8 cellular contexts compared by ENCODE assay signal in genomic region chr14:29016050-29016900, GRCh38.
DNase-seq lines count a peak whose midpoint lies in the region; ATAC-seq and TF ChIP-seq lines count a peak whose summit lies in the region.

No MANE protein-coding gene starts in this region.

- no peaks in the 10 kb centered on the region for H3K27me3 ChIP-seq in right cardiac atrium (ENCODE audit: control insufficient read depth, insufficient read depth)

- no peak overlapping the region for H3K27ac ChIP-seq in right cardiac atrium (ENCODE audit: low read length)

- ATAC-seq in SK-N-SH treated with all-trans-retinoic acid at 6 μM for 48 hours (peak; percentile 74), right cardiac atrium (no peak)

- no peaks in the 10 kb centered on the region for H3K4me1 Mint-ChIP-seq in type B pancreatic cell (ENCODE audit: unreplicated experiment)

- 36% methylated on average over 10 of the region's 10 CpGs for WGBS in right cardiac atrium

- no peaks in the 10 kb centered on the region for H3K27me3 Mint-ChIP-seq in type B pancreatic cell

- DNase-seq in SIG-M5 treated with dmso at 0.1 percent for 504 hours (lab: John Stamatoyannopoulos, UW; ENCODE audit: unreplicated experiment) = peak; percentile 1
- no peak for DNase-seq in SIG-M5 (lab: John Stamatoyannopoulos, UW)
- DNase-seq in HT1080 (ENCODE audit: low read depth) = peak; percentile 43
- peak in 2 of 3 donors; percentile 14 to 52 for DNase-seq in right cardiac atrium
- DNase-seq in type B pancreatic cell (ENCODE audit: extremely low spot score, unreplicated experiment) = no peak
- no peak for DNase-seq in NCI-H510A (lab: John Stamatoyannopoulos, UW)
- DNase-seq in DMS114 treated with DMSO at 0.1 percent for 48 hours (lab: John Stamatoyannopoulos, UW; ENCODE audit: unreplicated experiment) = no peak

- H3K9me3 Mint-ChIP-seq in type B pancreatic cell = no peaks in the 10 kb centered on the region

- no peaks in the 10 kb centered on the region for H3K4me1 ChIP-seq in right cardiac atrium (ENCODE audit: control insufficient read depth, insufficient read depth, low read length)

- no peak overlapping the region for H3K27ac Mint-ChIP-seq in type B pancreatic cell

- TF ChIP-seq CTCF in type B pancreatic cell (conservative IDR thresholded peaks at IDR 0.05) = peak; percentile 76

- H3K9me3 ChIP-seq in right cardiac atrium (ENCODE audit: control insufficient read depth, low read length) = no peaks in the 10 kb centered on the region

- H3K4me3 ChIP-seq in right cardiac atrium (ENCODE audit: low read length) = no peak overlapping the region

- H3K4me3 Mint-ChIP-seq in type B pancreatic cell = no peak overlapping the region

- intact Hi-C loops in right cardiac atrium (cut with DNase I) = no loop called here

- no peaks in the 10 kb centered on the region for H3K36me3 Mint-ChIP-seq in type B pancreatic cell

TF ChIP-seq in SK-N-SH treated with all-trans-retinoic acid at 6 μM for 48 hours, 23 proteins besides CTCF, POLR2A, EP300 and RAD21:
- TF ChIP-seq BACH2 (CRISPR knock-in tag; IDR thresholded peaks at IDR 0.05; ENCODE audit: borderline replicate concordance) (no peak), GLIS3 (CRISPR knock-in tag; IDR thresholded peaks at IDR 0.05) (no peak), ISL1 (CRISPR knock-in tag; IDR thresholded peaks at IDR 0.05) (no peak), ZNF70 (CRISPR knock-in tag; IDR thresholded peaks at IDR 0.05) (no peak), ZFP3 (CRISPR knock-in tag; IDR thresholded peaks at IDR 0.05) (no peak), TCF4 (CRISPR knock-in tag; IDR thresholded peaks at IDR 0.05; ENCODE audit: borderline replicate concordance) (no peak), ZNF8 (CRISPR knock-in tag; IDR thresholded peaks at IDR 0.05) (no peak), TOX (CRISPR knock-in tag; IDR thresholded peaks at IDR 0.05; ENCODE audit: borderline replicate concordance) (no peak), ZC3H10 (CRISPR knock-in tag; IDR thresholded peaks at IDR 0.05) (no peak), POU6F1 (CRISPR knock-in tag; IDR thresholded peaks at IDR 0.05; ENCODE audit: borderline replicate concordance, low read depth) (no peak), SNAI2 (CRISPR knock-in tag; IDR thresholded peaks at IDR 0.05) (no peak)
- TF ChIP-seq, protein P1, sequence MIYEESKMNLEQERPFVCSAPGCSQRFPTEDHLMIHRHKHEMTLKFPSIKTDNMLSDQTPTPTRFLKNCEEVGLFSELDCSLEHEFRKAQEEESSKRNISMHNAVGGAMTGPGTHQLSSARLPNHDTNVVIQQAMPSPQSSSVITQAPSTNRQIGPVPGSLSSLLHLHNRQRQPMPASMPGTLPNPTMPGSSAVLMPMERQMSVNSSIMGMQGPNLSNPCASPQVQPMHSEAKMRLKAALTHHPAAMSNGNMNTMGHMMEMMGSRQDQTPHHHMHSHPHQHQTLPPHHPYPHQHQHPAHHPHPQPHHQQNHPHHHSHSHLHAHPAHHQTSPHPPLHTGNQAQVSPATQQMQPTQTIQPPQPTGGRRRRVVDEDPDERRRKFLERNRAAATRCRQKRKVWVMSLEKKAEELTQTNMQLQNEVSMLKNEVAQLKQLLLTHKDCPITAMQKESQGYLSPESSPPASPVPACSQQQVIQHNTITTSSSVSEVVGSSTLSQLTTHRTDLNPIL (CRISPR knock-in tag; IDR thresholded peaks at IDR 0.05; ENCODE audit: low read depth) = no peak
- TF ChIP-seq, protein P2, sequence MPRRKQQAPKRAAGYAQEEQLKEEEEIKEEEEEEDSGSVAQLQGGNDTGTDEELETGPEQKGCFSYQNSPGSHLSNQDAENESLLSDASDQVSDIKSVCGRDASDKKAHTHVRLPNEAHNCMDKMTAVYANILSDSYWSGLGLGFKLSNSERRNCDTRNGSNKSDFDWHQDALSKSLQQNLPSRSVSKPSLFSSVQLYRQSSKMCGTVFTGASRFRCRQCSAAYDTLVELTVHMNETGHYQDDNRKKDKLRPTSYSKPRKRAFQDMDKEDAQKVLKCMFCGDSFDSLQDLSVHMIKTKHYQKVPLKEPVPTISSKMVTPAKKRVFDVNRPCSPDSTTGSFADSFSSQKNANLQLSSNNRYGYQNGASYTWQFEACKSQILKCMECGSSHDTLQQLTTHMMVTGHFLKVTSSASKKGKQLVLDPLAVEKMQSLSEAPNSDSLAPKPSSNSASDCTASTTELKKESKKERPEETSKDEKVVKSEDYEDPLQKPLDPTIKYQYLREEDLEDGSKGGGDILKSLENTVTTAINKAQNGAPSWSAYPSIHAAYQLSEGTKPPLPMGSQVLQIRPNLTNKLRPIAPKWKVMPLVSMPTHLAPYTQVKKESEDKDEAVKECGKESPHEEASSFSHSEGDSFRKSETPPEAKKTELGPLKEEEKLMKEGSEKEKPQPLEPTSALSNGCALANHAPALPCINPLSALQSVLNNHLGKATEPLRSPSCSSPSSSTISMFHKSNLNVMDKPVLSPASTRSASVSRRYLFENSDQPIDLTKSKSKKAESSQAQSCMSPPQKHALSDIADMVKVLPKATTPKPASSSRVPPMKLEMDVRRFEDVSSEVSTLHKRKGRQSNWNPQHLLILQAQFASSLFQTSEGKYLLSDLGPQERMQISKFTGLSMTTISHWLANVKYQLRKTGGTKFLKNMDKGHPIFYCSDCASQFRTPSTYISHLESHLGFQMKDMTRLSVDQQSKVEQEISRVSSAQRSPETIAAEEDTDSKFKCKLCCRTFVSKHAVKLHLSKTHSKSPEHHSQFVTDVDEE (CRISPR knock-in tag; IDR thresholded peaks at IDR 0.05) = no peak

Comparison
In these comparisons a context has a peak if more than half of its experiments do, and no peak if none do; other contexts are left out.
1. DNase-seq: peak in SIG-M5 treated with dmso at 0.1 percent for 504 hours (single experiment), HT1080 (single experiment) and right cardiac atrium (2 of 3); none in SIG-M5 (single experiment), type B pancreatic cell (single experiment), NCI-H510A (single experiment) and DMS114 treated with DMSO at 0.1 percent for 48 hours (single experiment).